ENCODE assay signal across 1 cellular context in genomic region chr2:112813043-112813966, GRCh38.
TF ChIP-seq lines count a peak whose summit lies in the region.

No MANE protein-coding gene starts in this region.

TF ChIP-seq in K562, 482 proteins besides CTCF, POLR2A, EP300 and RAD21 (continued from another document):
- TF ChIP-seq, protein P1, sequence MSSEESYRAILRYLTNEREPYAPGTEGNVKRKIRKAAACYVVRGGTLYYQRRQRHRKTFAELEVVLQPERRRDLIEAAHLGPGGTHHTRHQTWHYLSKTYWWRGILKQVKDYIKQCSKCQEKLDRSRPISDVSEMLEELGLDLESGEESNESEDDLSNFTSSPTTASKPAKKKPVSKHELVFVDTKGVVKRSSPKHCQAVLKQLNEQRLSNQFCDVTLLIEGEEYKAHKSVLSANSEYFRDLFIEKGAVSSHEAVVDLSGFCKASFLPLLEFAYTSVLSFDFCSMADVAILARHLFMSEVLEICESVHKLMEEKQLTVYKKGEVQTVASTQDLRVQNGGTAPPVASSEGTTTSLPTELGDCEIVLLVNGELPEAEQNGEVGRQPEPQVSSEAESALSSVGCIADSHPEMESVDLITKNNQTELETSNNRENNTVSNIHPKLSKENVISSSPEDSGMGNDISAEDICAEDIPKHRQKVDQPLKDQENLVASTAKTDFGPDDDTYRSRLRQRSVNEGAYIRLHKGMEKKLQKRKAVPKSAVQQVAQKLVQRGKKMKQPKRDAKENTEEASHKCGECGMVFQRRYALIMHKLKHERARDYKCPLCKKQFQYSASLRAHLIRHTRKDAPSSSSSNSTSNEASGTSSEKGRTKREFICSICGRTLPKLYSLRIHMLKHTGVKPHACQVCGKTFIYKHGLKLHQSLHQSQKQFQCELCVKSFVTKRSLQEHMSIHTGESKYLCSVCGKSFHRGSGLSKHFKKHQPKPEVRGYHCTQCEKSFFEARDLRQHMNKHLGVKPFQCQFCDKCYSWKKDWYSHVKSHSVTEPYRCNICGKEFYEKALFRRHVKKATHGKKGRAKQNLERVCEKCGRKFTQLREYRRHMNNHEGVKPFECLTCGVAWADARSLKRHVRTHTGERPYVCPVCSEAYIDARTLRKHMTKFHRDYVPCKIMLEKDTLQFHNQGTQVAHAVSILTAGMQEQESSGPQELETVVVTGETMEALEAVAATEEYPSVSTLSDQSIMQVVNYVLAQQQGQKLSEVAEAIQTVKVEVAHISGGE (CRISPR knock-in tag; IDR thresholded peaks at IDR 0.05): no peak
- TF ChIP-seq POLR2AphosphoS5 (IDR thresholded peaks at IDR 0.05; ENCODE audit: control insufficient read depth, insufficient read depth, low read depth, low read length): no peak
- TF ChIP-seq CBFA2T3 (IDR thresholded peaks at IDR 0.05): peak; percentile 13; the same call in 1 of the 2 replicates
- no peak for TF ChIP-seq ZNF253 (CRISPR knock-in tag; conservative IDR thresholded peaks at IDR 0.05)
- no peak for TF ChIP-seq SRSF9 (IDR thresholded peaks at IDR 0.05; ENCODE audit: borderline replicate concordance, low read depth, low read length)
- no peak for TF ChIP-seq NFRKB (IDR thresholded peaks at IDR 0.05; ENCODE audit: low read depth)
- TF ChIP-seq KDM2B (CRISPR knock-in tag; IDR thresholded peaks at IDR 0.05): no peak
- TF ChIP-seq IRF2 (CRISPR knock-in tag; IDR thresholded peaks at IDR 0.05): no peak
